In genomic region chr18:1014951-1015627, GRCh38 we compare ENCODE assay signal across 15 cellular contexts.
DNase-seq lines count a peak whose midpoint lies in the region; ATAC-seq, FAIRE-seq and TF ChIP-seq lines count a peak whose summit lies in the region.
"Had no signal": no experiment of that assay in that cellular context is flagged by ENCODE, and none has a peak within 500 bp of the region (broad histone marks: within the 10 kb centered on the region; RNA-seq: fewer than 3 reads in every experiment).

No MANE protein-coding gene starts in this region.

- DNase-seq in GM23248 (peak; percentile 22), astrocyte (ENCODE audit: low read depth) (peak; percentile 79), islet precursor cell (peak; percentile 86), thoracic aorta (ENCODE audit: low spot score) (no peak), COLO668 (lab: John Stamatoyannopoulos, UW; ENCODE audit: unreplicated experiment) (no peak), GM13977 (ENCODE audit: low spot score) (no peak), NCI-H526 (lab: John Stamatoyannopoulos, UW) (no peak)
- DNase-seq: activated CD8-positive, alpha-beta T cell treated with anti-CD3 and anti-CD28 coated beads for 36 hours; activated effector memory CD4-positive, alpha-beta T cell treated with anti-CD3 and anti-CD28 coated beads, Interleukin-2, amount 50 U/mL, for 16 hours; CD4-positive, CD25-positive, alpha-beta regulatory T cell; central memory CD4-positive, alpha-beta T cell; KBM-7; stimulated activated CD4-positive, alpha-beta T cell treated with anti-CD3 and anti-CD28 coated beads, Interleukin-4, amount 100 ng/mL, for 24 hours; stimulated activated naive CD4-positive, alpha-beta T cell treated with Interleukin-2 at 50 U/mL for 16 hours had no signal

- H3K27me3 Mint-ChIP-seq in astrocyte (ENCODE audit: low read depth, unreplicated experiment): no peaks in the 10 kb centered on the region

- H3K4me1 Mint-ChIP-seq in astrocyte (ENCODE audit: low read depth, unreplicated experiment): peaks cover 37% of the 10 kb centered on the region
- H3K4me1 Mint-ChIP-seq: CD4-positive, CD25-positive, alpha-beta regulatory T cell had no signal

- no peak overlapping the region for H3K27ac ChIP-seq in GM23248
- H3K27ac ChIP-seq in astrocyte (ENCODE audit: low read depth, low read length): peak overlapping the region; percentile 63
- H3K27ac ChIP-seq in thoracic aorta: peak overlapping the region; percentile 52 to 68

- ATAC-seq in thoracic aorta (ENCODE audit: insufficient number of reproducible peaks, low FRiP score, low read depth): no peak
- no peak for ATAC-seq in HG02870 (IDR thresholded peaks at IDR 0.05; ENCODE audit: unreplicated experiment)
- ATAC-seq: activated CD8-positive, alpha-beta T cell treated with anti-CD3 and anti-CD28 coated beads for 36 hours had no signal

- H3K4me3 Mint-ChIP-seq in astrocyte (ENCODE audit: unreplicated experiment): peak overlapping the region; percentile 13
- H3K4me3 Mint-ChIP-seq: activated CD8-positive, alpha-beta T cell treated with anti-CD3 and anti-CD28 coated beads for 36 hours; CD4-positive, CD25-positive, alpha-beta regulatory T cell had no signal

- 0 out of 2 replicates have a peak overlapping the region, but pooled peaks have one; percentile 27 for H2AFZ ChIP-seq in GM23248
- H2AFZ ChIP-seq in astrocyte (ENCODE audit: low read depth, low read length): peak overlapping the region; percentile 21

- no peak for FAIRE-seq in astrocyte (lab: Jason Lieb, UNC)

- H3K9me3 Mint-ChIP-seq in astrocyte (ENCODE audit: unreplicated experiment): peaks cover 2% of the 10 kb centered on the region
- H3K9me3 Mint-ChIP-seq: activated CD8-positive, alpha-beta T cell treated with anti-CD3 and anti-CD28 coated beads for 36 hours had no signal

- H3K36me3 ChIP-seq in GM23248 (ENCODE audit: low read depth) (no peaks in the 10 kb centered on the region), astrocyte (ENCODE audit: insufficient read depth, low read length) (no peaks in the 10 kb centered on the region), thoracic aorta (no peaks in the 10 kb centered on the region)

- no peaks in the 10 kb centered on the region for H3K36me3 Mint-ChIP-seq in astrocyte (ENCODE audit: low read depth, unreplicated experiment)
- H3K36me3 Mint-ChIP-seq: CD4-positive, CD25-positive, alpha-beta regulatory T cell had no signal

- H3K4me1 ChIP-seq in GM23248 (ENCODE audit: insufficient read depth): peaks cover 33% of the 10 kb centered on the region
- H3K4me1 ChIP-seq in astrocyte (ENCODE audit: insufficient read depth, low read length): peaks cover 47% of the 10 kb centered on the region
- H3K4me1 ChIP-seq in thoracic aorta (ENCODE audit: control insufficient read depth in 1 of 2, low read depth in 2 of 2): peaks cover 20 to 64% of the 10 kb centered on the region in 2 donors

- H3K9ac ChIP-seq in GM23248 (no peak overlapping the region), astrocyte (ENCODE audit: low read length) (peak overlapping the region; percentile 50)

- no peak for TF ChIP-seq CTCF in astrocyte (IDR thresholded peaks at IDR 0.05; ENCODE audit: insufficient read depth, low read depth, low read length)
- no peak for TF ChIP-seq CTCF in thoracic aorta (IDR thresholded peaks at IDR 0.05)
- no peak for TF ChIP-seq CTCF in GM13977 (IDR thresholded peaks at IDR 0.05; ENCODE audit: extremely low read depth, insufficient read depth, missing control alignments)

- H3K9me3 ChIP-seq in GM23248 (ENCODE audit: low read depth) (no peaks in the 10 kb centered on the region), astrocyte (ENCODE audit: insufficient read depth, low read depth, low read length) (no peaks in the 10 kb centered on the region), thoracic aorta (no peaks in the 10 kb centered on the region)

- no peaks in the 10 kb centered on the region for H3K79me2 ChIP-seq in GM23248 (ENCODE audit: insufficient read depth)
- H3K79me2 ChIP-seq in astrocyte (ENCODE audit: insufficient read depth, low read length): no peaks in the 10 kb centered on the region

- no peaks in the 10 kb centered on the region for H3K9me2 ChIP-seq in GM23248 (ENCODE audit: insufficient read depth)

- no peaks in the 10 kb centered on the region for H3K27me3 ChIP-seq in GM23248 (replicated peaks; ENCODE audit: insufficient read depth)
- no peaks in the 10 kb centered on the region for H3K27me3 ChIP-seq in astrocyte (ENCODE audit: insufficient read depth, low read length)
- no peaks in the 10 kb centered on the region for H3K27me3 ChIP-seq in thoracic aorta (replicated peaks; ENCODE audit: insufficient read depth)

- peak overlapping the region; percentile 38 for H3K4me2 ChIP-seq in GM23248 (ENCODE audit: unreplicated experiment)
- peak overlapping the region; percentile 80 for H3K4me2 ChIP-seq in astrocyte (ENCODE audit: low read length)

- H3K4me3 ChIP-seq in GM23248 (no peak overlapping the region), astrocyte (ENCODE audit: insufficient read depth, low read depth, low read length) (no peak overlapping the region), thoracic aorta (peak overlapping the region; percentile 5)

- peak overlapping the region; percentile 97 for H3K27ac Mint-ChIP-seq in astrocyte (ENCODE audit: unreplicated experiment)
- H3K27ac Mint-ChIP-seq: activated CD8-positive, alpha-beta T cell treated with anti-CD3 and anti-CD28 coated beads for 36 hours; CD4-positive, CD25-positive, alpha-beta regulatory T cell had no signal

- peaks cover 4% of the 10 kb centered on the region; the same call in 1 of the 2 replicates for H3F3A ChIP-seq in GM23248 (ENCODE audit: insufficient read depth)

- in situ Hi-C loops in GM23248 (cut with MboI): no loop called here
- in situ Hi-C loops in GM13977 (cut with MboI; ENCODE audit: low pct_unique_long_range_greater_than_20kb, low sequenced_read_pairs, unreplicated experiment): no loop called here

- no peaks in the 10 kb centered on the region for H4K20me1 ChIP-seq in GM23248 (ENCODE audit: insufficient read depth)
- no peaks in the 10 kb centered on the region for H4K20me1 ChIP-seq in astrocyte (ENCODE audit: insufficient read depth, low read length)

Comparison
In these comparisons a context has a peak if more than half of its experiments do, and no peak if none do; other contexts are left out.
1. DNase-seq: peak in GM23248 (single experiment), astrocyte (single experiment) and islet precursor cell (single experiment); none in thoracic aorta (single experiment), COLO668 (single experiment), GM13977 (single experiment) and NCI-H526 (0 of 2).